ENCODE assay signal across 25 cellular contexts in the genomic region with DNA sequence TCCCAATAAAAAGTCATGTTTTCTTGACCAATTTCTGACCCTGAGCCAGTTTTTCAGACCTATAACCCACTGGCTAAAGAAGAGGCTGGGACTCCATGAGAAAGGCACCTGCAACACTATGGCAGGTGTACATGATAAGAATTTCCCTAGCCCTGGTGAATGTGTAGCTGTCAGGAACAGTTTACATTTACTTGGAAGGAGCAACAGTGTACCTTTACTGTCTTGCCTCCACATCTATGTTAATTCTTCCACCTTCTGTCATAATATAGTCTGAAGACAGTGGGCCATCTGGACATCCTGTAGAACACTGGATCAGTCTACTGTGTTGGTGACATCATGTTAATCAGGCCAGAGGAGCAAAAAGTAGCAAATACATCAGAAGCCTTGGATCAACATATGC.
DNase-seq lines count a peak whose midpoint lies in the region; ATAC-seq and TF ChIP-seq lines count a peak whose summit lies in the region.
"Had no signal": no experiment of that assay in that cellular context is flagged by ENCODE, and none has a peak within 500 bp of the region (broad histone marks: within the 10 kb centered on the region; RNA-seq: fewer than 3 reads in every experiment).

No MANE protein-coding gene starts in this region.

- peak; percentile 8 for DNase-seq in NCI-H2171 treated with DMSO at 0.1 percent for 48 hours (lab: John Stamatoyannopoulos, UW)
- DNase-seq in NCI-H2171 (lab: John Stamatoyannopoulos, UW) = no peak
- DNase-seq in NCI-H446 treated with DMSO at 0.1 percent for 48 hours (lab: John Stamatoyannopoulos, UW) = peak; percentile 51
- DNase-seq in NCI-H524 treated with DMSO at 0.1 percent for 48 hours (lab: John Stamatoyannopoulos, UW) = peak; percentile 70
- DNase-seq in activated CD4-positive, alpha-beta T cell treated with anti-CD3 and anti-CD28 coated beads, Interleukin-2, amount 50 U/mL, for 4 hours = no peak
- DNase-seq in testis = no peak
- DNase-seq in activated CD4-positive, alpha-beta T cell treated with anti-CD3 and anti-CD28 coated beads for 36 hours = no peak
- DNase-seq: 8988T; ACHN; BE2C; C1 segment of cervical spinal cord; CD4-positive, alpha-beta memory T cell; CD4-positive, CD25-positive, alpha-beta regulatory T cell; CD8-positive, alpha-beta memory T cell; COR-L47; DMS153; DMS53; DMS79; DND-41; EL; GDM1 had no signal

- H3K4me1 ChIP-seq in HEK293 (ENCODE audit: control insufficient read depth, insufficient read depth, low read length) = no peaks in the 10 kb centered on the region
- peaks cover 3% of the 10 kb centered on the region for H3K4me1 ChIP-seq in testis
- H3K4me1 ChIP-seq: BE2C, BLaER1 had no signal

- POLR2A ChIA-PET in HEK293 (lab: Yijun Ruan, JAX) = no interaction called here
- POLR2A ChIA-PET in activated CD4-positive, alpha-beta T cell treated with anti-CD3 and anti-CD28 coated beads for 36 hours (lab: Charles Lee) = no interaction called here

- intact Hi-C loops in testis (cut with DNase I; ENCODE audit: low total_unique reads) = no loop called here
- intact Hi-C loops in activated CD4-positive, alpha-beta T cell treated with anti-CD3 and anti-CD28 coated beads for 36 hours (cut with DNase I, micrococcal nuclease) = no loop called here

- H3K27ac ChIP-seq in HEK293 (ENCODE audit: extremely low read depth, low read depth, low read length) (no peak overlapping the region), testis (no peak overlapping the region)
- H3K27ac ChIP-seq: BLaER1 had no signal

- no peaks in the 10 kb centered on the region for H3K9me3 Mint-ChIP-seq in activated CD4-positive, alpha-beta T cell treated with anti-CD3 and anti-CD28 coated beads for 36 hours (ENCODE audit: low read depth)
- H3K9me3 Mint-ChIP-seq: CD14-positive monocyte; CD8-positive, alpha-beta memory T cell had no signal

- H3K27me3 Mint-ChIP-seq in activated CD4-positive, alpha-beta T cell treated with anti-CD3 and anti-CD28 coated beads for 36 hours = peaks cover 4% of the 10 kb centered on the region

- H3K9me3 ChIP-seq in HEK293 (ENCODE audit: control insufficient read depth, insufficient read depth, low read depth, low read length) (no peaks in the 10 kb centered on the region), testis (no peaks in the 10 kb centered on the region)
- H3K9me3 ChIP-seq: BE2C, BLaER1 had no signal

- no peaks in the 10 kb centered on the region for H3K27me3 ChIP-seq in testis
- H3K27me3 ChIP-seq: BE2C, BLaER1 had no signal

- no peak for ATAC-seq in activated CD4-positive, alpha-beta T cell treated with anti-CD3 and anti-CD28 coated beads for 36 hours
- ATAC-seq: GM12878 had no signal

- H3K36me3 Mint-ChIP-seq in activated CD4-positive, alpha-beta T cell treated with anti-CD3 and anti-CD28 coated beads for 36 hours (ENCODE audit: low read depth) = no peaks in the 10 kb centered on the region
- H3K36me3 Mint-ChIP-seq: CD14-positive monocyte; CD4-positive, alpha-beta memory T cell; CD4-positive, CD25-positive, alpha-beta regulatory T cell; CD8-positive, alpha-beta memory T cell had no signal

- CTCF ChIA-PET in HEK293 (lab: Yijun Ruan, JAX) = interaction anchor here (0.6 to 1.3 kb wide), 2 partner anchors 208 to 400 kb away, joined by 3 read pairs; no protein-coding TSS in a partner anchor
- CTCF ChIA-PET in activated CD4-positive, alpha-beta T cell treated with anti-CD3 and anti-CD28 coated beads for 36 hours (lab: Charles Lee) = interaction anchor here (0.6 kb wide), 1 partner anchor 281 kb away, joined by 3 read pairs; no protein-coding TSS in a partner anchor

- TF ChIP-seq POLR2A in testis (IDR thresholded peaks at IDR 0.05) = no peak

- no peak overlapping the region for H3K4me3 Mint-ChIP-seq in activated CD4-positive, alpha-beta T cell treated with anti-CD3 and anti-CD28 coated beads for 36 hours
- H3K4me3 Mint-ChIP-seq: CD14-positive monocyte; CD4-positive, alpha-beta memory T cell; CD4-positive, CD25-positive, alpha-beta regulatory T cell; CD8-positive, alpha-beta memory T cell had no signal

- H3K4me3 ChIP-seq in HEK293 (ENCODE audit: low read depth, low read length) = no peak overlapping the region
- no peak overlapping the region for H3K4me3 ChIP-seq in testis
- H3K4me3 ChIP-seq: BLaER1, GM12878 had no signal

- H3K4me1 Mint-ChIP-seq in activated CD4-positive, alpha-beta T cell treated with anti-CD3 and anti-CD28 coated beads for 36 hours = no peaks in the 10 kb centered on the region
- H3K4me1 Mint-ChIP-seq: CD14-positive monocyte; CD4-positive, alpha-beta memory T cell; CD4-positive, CD25-positive, alpha-beta regulatory T cell; CD8-positive, alpha-beta memory T cell had no signal

- no peak overlapping the region for H3K27ac Mint-ChIP-seq in activated CD4-positive, alpha-beta T cell treated with anti-CD3 and anti-CD28 coated beads for 36 hours
- H3K27ac Mint-ChIP-seq: CD4-positive, alpha-beta memory T cell; CD4-positive, CD25-positive, alpha-beta regulatory T cell; CD8-positive, alpha-beta memory T cell had no signal

- TF ChIP-seq CTCF in HEK293 (tag by site-specific recombination; IDR thresholded peaks at IDR 0.05) (no peak), testis (IDR thresholded peaks at IDR 0.05) (no peak)

- H3K36me3 ChIP-seq in HEK293 (ENCODE audit: control insufficient read depth in 2 of 2, insufficient read depth in 1 of 2, low read length in 2 of 2) = no peaks in the 10 kb centered on the region
- H3K36me3 ChIP-seq in testis (ENCODE audit: low read depth, missing control alignments) = no peaks in the 10 kb centered on the region
- H3K36me3 ChIP-seq: BE2C, BLaER1 had no signal

TF ChIP-seq in HEK293, 187 proteins besides CTCF, POLR2A, EP300 and RAD21:
- no peak for TF ChIP-seq ZNF175 (tag by site-specific recombination; IDR thresholded peaks at IDR 0.05)
- TF ChIP-seq ZNF157 (tag by site-specific recombination; IDR thresholded peaks at IDR 0.05) = peak; percentile 91
TF ChIP-seq in HEK293: peak in this region for 1.

Comparison
In these comparisons a context has a peak if more than half of its experiments do, and no peak if none do; other contexts are left out.
1. DNase-seq: peak in NCI-H2171 treated with DMSO at 0.1 percent for 48 hours (single experiment), NCI-H446 treated with DMSO at 0.1 percent for 48 hours (single experiment) and NCI-H524 treated with DMSO at 0.1 percent for 48 hours (single experiment); none in NCI-H2171 (single experiment), activated CD4-positive, alpha-beta T cell treated with anti-CD3 and anti-CD28 coated beads, Interleukin-2, amount 50 U/mL, for 4 hours (0 of 2), testis (single experiment) and activated CD4-positive, alpha-beta T cell treated with anti-CD3 and anti-CD28 coated beads for 36 hours (single experiment).